Comparison of ENCODE assay signal across 20 cellular contexts in genomic region chr2:148664229-148664628, GRCh38. TPM values are rescaled to one million over a fixed set of nuclear protein-coding genes. Genes with fewer than 3 reads are reported as not detected.
DNase-seq lines count a peak whose midpoint lies in the region; ATAC-seq, FAIRE-seq and TF ChIP-seq lines count a peak whose summit lies in the region.
"Had no signal": no experiment of that assay in that cellular context is flagged by ENCODE, and none has a peak within 500 bp of the region (broad histone marks: within the 10 kb centered on the region; RNA-seq: fewer than 3 reads in every experiment).

No MANE protein-coding gene starts in this region.

- peaks cover 35% of the 10 kb centered on the region for H4K20me1 ChIP-seq in HepG2 (ENCODE audit: insufficient read depth, low read length)
- peaks cover 37% of the 10 kb centered on the region for H4K20me1 ChIP-seq in K562 (replicated peaks; ENCODE audit: control insufficient read depth, insufficient read depth, low read length)

- TF ChIP-seq EP300 in HepG2 (IDR thresholded peaks at IDR 0.05; ENCODE audit: low read depth in 2 of 2, low read length in 2 of 2) (no peak), HepG2 (CRISPR knock-in tag; IDR thresholded peaks at IDR 0.05; ENCODE audit: borderline replicate concordance) (no peak), K562 (IDR thresholded peaks at IDR 0.05; ENCODE audit: low read length) (no peak)

- BruUV-seq in HepG2 (replicated peaks; lab: Mats Ljungman, UMichigan), result no TSS peak
- BruUV-seq in K562 (replicated peaks; lab: Mats Ljungman, UMichigan), result no TSS peak
- BruUV-seq in A673 (replicated peaks; lab: Mats Ljungman, UMichigan), result no TSS peak

- FAIRE-seq in HepG2 (lab: Jason Lieb, UNC) (no peak), K562 (lab: Jason Lieb, UNC) (no peak)
- FAIRE-seq: A549, GM12891, GM18507, H54 had no signal

- DNase-seq in HepG2 (ENCODE audit: low spot score), result no peak
- DNase-seq in right lobe of liver, result no peak
- no peak for DNase-seq in K562 (ENCODE audit: extremely low read depth in 1 of 4, low spot score in 3 of 4)
- no peak for DNase-seq in type B pancreatic cell (ENCODE audit: extremely low spot score, unreplicated experiment)
- DNase-seq in COR-L47 (lab: John Stamatoyannopoulos, UW), result no peak
- DNase-seq in A673 (ENCODE audit: low spot score), result no peak
- DNase-seq: 8988T; C1 segment of cervical spinal cord; Calu3; CD8-positive, alpha-beta memory T cell; DMS53; DMS79 treated with DMSO at 0.1 percent for 48 hours; GF-D8; GOT3; HFFc6 had no signal

- H3K27me3 Mint-ChIP-seq in type B pancreatic cell, result no peaks in the 10 kb centered on the region
- H3K27me3 Mint-ChIP-seq: CD8-positive, alpha-beta memory T cell had no signal

- no peak for TF ChIP-seq CTCF in HepG2 (CRISPR knock-in tag; IDR thresholded peaks at IDR 0.05)
- no peak for TF ChIP-seq CTCF in right lobe of liver (IDR thresholded peaks at IDR 0.05)
- no peak for TF ChIP-seq CTCF in K562 (IDR thresholded peaks at IDR 0.05 in 2 of 3, conservative IDR thresholded peaks at IDR 0.05 in 1 of 3; ENCODE audit: insufficient read depth in 2 of 3, low read depth in 1 of 3, low read length in 3 of 3)
- no peak for TF ChIP-seq CTCF in type B pancreatic cell (conservative IDR thresholded peaks at IDR 0.05)
- no peak for TF ChIP-seq CTCF in A673 (conservative IDR thresholded peaks at IDR 0.05; ENCODE audit: low read depth, low read length)

- POLR2A ChIA-PET in HepG2 (lab: Yijun Ruan, JAX) (no interaction called here), K562 (lab: Yijun Ruan, JAX) (interaction anchor here (1.4 to 2.2 kb wide), 3 partner anchors 8 to 27 kb away, joined by 3 to 9 read pairs (median 7); no protein-coding TSS in a partner anchor), A673 (lab: Charles Lee; ENCODE audit: low non-redundant PET) (no interaction called here)

- H3K27me3 ChIP-seq in HepG2 (ENCODE audit: control insufficient read depth in 1 of 2, insufficient read depth in 2 of 2, low read length in 2 of 2) (no peaks in the 10 kb centered on the region), right lobe of liver (no peaks in the 10 kb centered on the region), K562 (ENCODE audit: control insufficient read depth in 2 of 2, insufficient read depth in 2 of 2, low read length in 2 of 2) (no peaks in the 10 kb centered on the region), A673 (replicated peaks; ENCODE audit: insufficient read depth, low read depth, low read length, poor library complexity) (no peaks in the 10 kb centered on the region)

- ATAC-seq in HepG2 (peak; percentile 58), right lobe of liver (no peak), K562 (peak; percentile 57)
- ATAC-seq: A549 had no signal

- peaks cover 19% of the 10 kb centered on the region for H3K4me1 ChIP-seq in HepG2 (ENCODE audit: insufficient read depth, low read length)
- peaks cover 0 to 11% (median 0%) of the 10 kb centered on the region in 4 donors for H3K4me1 ChIP-seq in right lobe of liver
- no peaks in the 10 kb centered on the region; a peak in 3 of 5 replicates for H3K4me1 ChIP-seq in K562 (replicated peaks in 1 of 2; ENCODE audit: control insufficient read depth in 2 of 2, insufficient read depth in 2 of 2, low read length in 2 of 2)
- H3K4me1 ChIP-seq in A673 (ENCODE audit: insufficient read depth, low read length, poor library complexity, severe bottlenecking), result peaks cover 40% of the 10 kb centered on the region

- no peak overlapping the region for H3K4me2 ChIP-seq in HepG2 (ENCODE audit: low read depth, low read length)
- H3K4me2 ChIP-seq in K562 (ENCODE audit: insufficient read depth, low read length), result no peak overlapping the region
- H3K4me2 ChIP-seq: A549 had no signal

- no peak overlapping the region for H3K27ac ChIP-seq in HepG2 (ENCODE audit: extremely low read length, insufficient read depth, low read length)
- no peak overlapping the region for H3K27ac ChIP-seq in right lobe of liver
- H3K27ac ChIP-seq in K562 (ENCODE audit: extremely low read depth, low read depth, low read length), result no peak overlapping the region
- H3K27ac ChIP-seq in A673 (ENCODE audit: low read depth, low read length, poor library complexity, severe bottlenecking), result no peak overlapping the region
- H3K27ac ChIP-seq: A549 had no signal

- H3K4me3 ChIP-seq in HepG2 (replicated peaks in 1 of 3; ENCODE audit: insufficient read depth in 1 of 3, low read depth in 2 of 3, low read length in 3 of 3), result no peak overlapping the region
- no peak overlapping the region for H3K4me3 ChIP-seq in right lobe of liver
- H3K4me3 ChIP-seq in K562, result no peak overlapping the region
- no peak overlapping the region for H3K4me3 ChIP-seq in A673 (ENCODE audit: low read depth, low read length, poor library complexity, severe bottlenecking)
- H3K4me3 ChIP-seq: A549, HAP-1 had no signal

- H3K36me3 ChIP-seq in HepG2 (replicated peaks in 1 of 2; ENCODE audit: control insufficient read depth in 1 of 2, insufficient read depth in 2 of 2, low read length in 2 of 2), result no peaks in the 10 kb centered on the region; a peak in 1 of 5 replicates
- no peaks in the 10 kb centered on the region for H3K36me3 ChIP-seq in right lobe of liver
- no peaks in the 10 kb centered on the region for H3K36me3 ChIP-seq in K562 (ENCODE audit: control insufficient read depth, insufficient read depth, low read length)
- H3K36me3 ChIP-seq in A673 (ENCODE audit: insufficient read depth, low read length, poor library complexity, severe bottlenecking), result no peaks in the 10 kb centered on the region
- H3K36me3 ChIP-seq: HAP-1 had no signal

- TF ChIP-seq POLR2A in HepG2 (IDR thresholded peaks at IDR 0.05; ENCODE audit: insufficient read depth in 1 of 2, low read depth in 2 of 2, low read length in 2 of 2) (no peak), right lobe of liver (IDR thresholded peaks at IDR 0.05) (no peak), K562 (conservative IDR thresholded peaks at IDR 0.05) (no peak)

- intact Hi-C loops in HepG2 (cut with micrococcal nuclease; ENCODE audit: unreplicated experiment), result no loop called here
- intact Hi-C loops in right lobe of liver (cut with DNase I), result no loop called here
- intact Hi-C loops in K562 (cut with micrococcal nuclease), result no loop called here
- intact Hi-C loops in A673 (cut with micrococcal nuclease; ENCODE audit: unreplicated experiment), result no loop called here

- TF ChIP-seq RAD21 in HepG2 (CRISPR knock-in tag; IDR thresholded peaks at IDR 0.05) (no peak), K562 (CRISPR knock-in tag; conservative IDR thresholded peaks at IDR 0.05 in 1 of 2, IDR thresholded peaks at IDR 0.05 in 1 of 2) (no peak)

- H3K9me3 Mint-ChIP-seq in type B pancreatic cell, result no peaks in the 10 kb centered on the region
- H3K9me3 Mint-ChIP-seq: CD8-positive, alpha-beta memory T cell; HFFc6 had no signal

- peaks cover 3% of the 10 kb centered on the region for H3K36me3 Mint-ChIP-seq in type B pancreatic cell

- H3K79me2 ChIP-seq in HepG2 (ENCODE audit: insufficient read depth, low read length), result peaks cover 88% of the 10 kb centered on the region
- peaks cover 85% of the 10 kb centered on the region for H3K79me2 ChIP-seq in K562 (ENCODE audit: control insufficient read depth, insufficient read depth, low read length)

- H3K9me1 ChIP-seq in K562 (ENCODE audit: control insufficient read depth, insufficient read depth, low read length), result no peaks in the 10 kb centered on the region

- H3K27ac Mint-ChIP-seq in type B pancreatic cell, result peak overlapping the region; percentile 5
- H3K27ac Mint-ChIP-seq: CD8-positive, alpha-beta memory T cell; HFFc6 had no signal

- 77% methylated on average over 8 of the region's 8 CpGs for WGBS in HepG2 (ENCODE audit: low lambda C conversion rate)
- WGBS in right lobe of liver (ENCODE audit: insufficient coverage, low coverage, low lambda C conversion rate, missing lambda C conversion rate), result 84% methylated on average over 8 of the region's 8 CpGs
- WGBS in K562 (ENCODE audit: insufficient coverage, low coverage, missing lambda C conversion rate), result 79% methylated on average over 8 of the region's 8 CpGs

- no peak overlapping the region for H3K9ac ChIP-seq in HepG2 (ENCODE audit: insufficient read depth, low read depth, low read length)
- no peak overlapping the region for H3K9ac ChIP-seq in K562 (ENCODE audit: insufficient read depth in 1 of 2, low read depth in 2 of 2, low read length in 2 of 2)

- no peak overlapping the region for H3K4me3 Mint-ChIP-seq in type B pancreatic cell
- H3K4me3 Mint-ChIP-seq: HFFc6 had no signal

- CTCF ChIA-PET in HepG2 (lab: Yijun Ruan, JAX; ENCODE audit: low intra/inter-chr PET ratio, low total read pairs), result no interaction called here
- CTCF ChIA-PET in K562 (lab: Yijun Ruan, JAX; ENCODE audit: low intra/inter-chr PET ratio), result interaction anchor here (0.6 kb wide), 1 partner anchor 20 kb away, joined by 3 read pairs; no protein-coding TSS in a partner anchor
- CTCF ChIA-PET in A673 (lab: Charles Lee), result no interaction called here

- in situ Hi-C loops in HepG2 (cut with HindIII; ENCODE audit: extremely low pct_ligation_motif_present, low pct_unique_long_range_greater_than_20kb) (no loop called here), K562 (cut with MboI) (loop anchor here (25.0 kb wide), 1 partner anchor 898 kb away; no protein-coding TSS in a partner anchor)

- H3K9me3 ChIP-seq in HepG2 (ENCODE audit: low read length), result no peaks in the 10 kb centered on the region
- no peaks in the 10 kb centered on the region for H3K9me3 ChIP-seq in right lobe of liver
- no peaks in the 10 kb centered on the region for H3K9me3 ChIP-seq in K562 (replicated peaks; ENCODE audit: control insufficient read depth, insufficient read depth, low read depth, low read length)
- H3K9me3 ChIP-seq in A673 (ENCODE audit: low read depth, low read length, poor library complexity, severe bottlenecking), result no peaks in the 10 kb centered on the region
- H3K9me3 ChIP-seq: A549, HAP-1 had no signal

- peaks cover 21% of the 10 kb centered on the region for H3K4me1 Mint-ChIP-seq in type B pancreatic cell (ENCODE audit: unreplicated experiment)

- H2AFZ ChIP-seq in HepG2 (ENCODE audit: low read length) (no peak overlapping the region), K562 (ENCODE audit: low read depth, low read length) (no peak overlapping the region)

RNA-seq across cellular contexts. Expression of gene EPC2, which starts 19.7 kb away (rescaled TPM):
- total RNA-seq in HepG2 (2016; rRNA removed; fragmentation: Illumina TruSeq; extraction: Trizol) (22.0 and 24.2 TPM in 2 replicates), right lobe of liver (10 to 100 TPM in 2 of 6 experiments, 1 to 10 TPM in 4; 7.7 to 13.3 (median 8.8) TPM), K562 (2014; rRNA removed) (17.2 and 18.0 TPM in 2 replicates), K562 (2014; rRNA removed; fragmentation: Illumina TruSeq; extraction: Trizol) (30.1 and 37.9 TPM in 2 replicates), K562 (2015; rRNA removed; fragmentation: Illumina TruSeq; extraction: Trizol) (29.5 and 31.9 TPM in 2 replicates), K562 (2021) (24.1 and 29.5 TPM in 2 replicates), type B pancreatic cell (ENCODE audit: low replicate concordance) (34.8 and 35.9 TPM in 2 replicates), A673 (2021) (29.7 and 32.4 TPM in 2 replicates)
- total RNA-seq in HepG2 (2016; cell fraction: cytosol; rRNA removed; fragmentation: Illumina TruSeq; extraction: Trizol; ENCODE audit: low read depth), result 6.5 and 8.3 TPM in 2 replicates
- total RNA-seq in HepG2 (2016; cell fraction: insoluble cytoplasmic fraction; rRNA removed; fragmentation: Illumina TruSeq; extraction: Trizol), result 21.5 and 24.1 TPM in 2 replicates
- 19.1 and 21.6 TPM in 2 replicates for total RNA-seq in HepG2 (2016; cell fraction: membrane; rRNA removed; fragmentation: Illumina TruSeq; extraction: Trizol)
- 39.0 and 41.4 TPM in 2 replicates for total RNA-seq in HepG2 (2016; cell fraction: nucleus; rRNA removed; fragmentation: Illumina TruSeq; extraction: Trizol)
- polyA plus RNA-seq in HepG2 (2011; rRNA removed) (19.3 and 20.5 TPM in 2 replicates), K562 (2011; rRNA removed) (30.7 and 35.8 TPM in 2 replicates), K562 (2014; fragmentation: Illumina TruSeq; extraction: Trizol) (28.0 and 29.1 TPM in 2 replicates), K562 (2014; fragmentation: Nextera tagmentation; extraction: Ambion mirVana) (1 to 10 TPM; 7.0 to 7.6 TPM), K562 (2014; rRNA removed) (17.3 and 20.0 TPM in 2 replicates)
- 10.4 and 16.7 TPM in 2 replicates for polyA plus RNA-seq in HepG2 (2011; cell fraction: cytosol; rRNA removed)
- polyA plus RNA-seq in HepG2 (2011; cell fraction: nucleus; rRNA removed), result 10.3 and 12.5 TPM in 2 replicates
- polyA plus RNA-seq in HepG2 (2012), result 18.8 and 21.7 TPM in 2 replicates
- 3.8 and 4.5 TPM in 2 replicates for polyA plus RNA-seq in HepG2 (2016; cell fraction: cytosol; fragmentation: Illumina TruSeq; extraction: Trizol; ENCODE audit: low read depth)
- 23.9 and 24.6 TPM in 2 replicates for polyA plus RNA-seq in HepG2 (2016; cell fraction: insoluble cytoplasmic fraction; fragmentation: Illumina TruSeq; extraction: Trizol; ENCODE audit: low read depth)
- polyA plus RNA-seq in HepG2 (2016; cell fraction: membrane; fragmentation: Illumina TruSeq; extraction: Trizol; ENCODE audit: low read depth), result 12.6 and 14.5 TPM in 2 replicates
- polyA plus RNA-seq in HepG2 (2016; cell fraction: nucleus; fragmentation: Illumina TruSeq; extraction: Trizol; ENCODE audit: insufficient read depth, low read depth), result 24.7 and 25.2 TPM in 2 replicates
- 21.3 and 22.4 TPM in 2 replicates for polyA minus RNA-seq in HepG2 (2011; rRNA and poly(A)+ RNA removed; ENCODE audit: low replicate concordance)
- polyA minus RNA-seq in HepG2 (2011; cell fraction: cytosol; rRNA and poly(A)+ RNA removed), result 16.2 and 18.2 TPM in 2 replicates
- 124 and 162 TPM in 2 replicates for polyA minus RNA-seq in HepG2 (2011; cell fraction: nucleus; rRNA and poly(A)+ RNA removed)
- total RNA-seq in K562 (2011; cell fraction: chromatin; rRNA removed; ENCODE audit: low replicate concordance), result 29.3 and 103 TPM in 2 replicates
- total RNA-seq in K562 (2011; cell fraction: nucleolus; rRNA removed), result 17.2 and 20.8 TPM in 2 replicates
- total RNA-seq in K562 (2011; cell fraction: nucleoplasm; rRNA removed), result 59.7 and 110 TPM in 2 replicates
- 11.9 and 22.2 TPM in 2 replicates for polyA plus RNA-seq in K562 (2011; cell fraction: cytosol; rRNA removed)
- 21.3 and 27.9 TPM in 2 replicates for polyA plus RNA-seq in K562 (2011; cell fraction: nucleus; rRNA removed)
- polyA plus RNA-seq in K562 (2012), result 18.9 and 24.2 TPM in 2 replicates
- polyA minus RNA-seq in K562 (2011; rRNA and poly(A)+ RNA removed), result 55.8 and 58.9 TPM in 2 replicates
- 12.3 and 15.6 TPM in 2 replicates for polyA minus RNA-seq in K562 (2011; cell fraction: cytosol; rRNA and poly(A)+ RNA removed)
- polyA minus RNA-seq in K562 (2011; cell fraction: nucleus; rRNA and poly(A)+ RNA removed), result 41.3 and 46.5 TPM in 2 replicates

Comparison
In these comparisons a context has a peak if more than half of its experiments do, and no peak if none do; other contexts are left out.
1. ATAC-seq: peak in HepG2 (single experiment) and K562 (single experiment); none in right lobe of liver (0 of 4).